Comparison of ENCODE assay signal across 22 cellular contexts in the genomic region with DNA sequence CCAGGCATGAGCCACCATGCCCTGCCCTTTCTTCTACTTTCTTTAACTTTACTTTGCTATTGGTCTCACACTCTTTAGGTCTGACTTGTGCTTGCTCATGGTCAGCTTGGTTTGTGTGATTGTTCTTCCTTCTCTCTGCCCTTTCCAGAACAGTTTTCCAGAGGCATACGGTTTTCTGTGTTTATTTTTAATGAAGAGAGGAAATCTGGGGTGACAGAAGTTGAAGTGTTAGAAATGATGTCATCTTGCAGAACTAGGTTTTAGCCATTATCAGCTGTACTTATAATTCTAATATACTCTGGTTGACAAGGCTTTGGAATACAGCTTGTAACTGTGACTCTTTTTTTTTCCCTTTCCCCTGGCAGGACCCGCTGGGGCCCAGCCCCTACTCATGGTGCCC. TPM values are rescaled to one million over a fixed set of nuclear protein-coding genes. Genes with fewer than 3 reads are reported as not detected.
DNase-seq lines count a peak whose midpoint lies in the region; ATAC-seq, FAIRE-seq and TF ChIP-seq lines count a peak whose summit lies in the region.
"Had no signal": no experiment of that assay in that cellular context is flagged by ENCODE, and none has a peak within 500 bp of the region (broad histone marks: within the 10 kb centered on the region; RNA-seq: fewer than 3 reads in every experiment).

No MANE protein-coding gene starts in this region.

- no peak for ATAC-seq in WTC11
- ATAC-seq: Panc1 had no signal

- no peaks in the 10 kb centered on the region for H3K36me3 ChIP-seq in endothelial cell of umbilical vein (ENCODE audit: control insufficient read depth in 2 of 2, extremely low read depth in 1 of 2, insufficient read depth in 2 of 2, low read length in 2 of 2)

- dilution Hi-C loops in endothelial cell of umbilical vein (cut with MboI; ENCODE audit: extremely low pct_ligation_motif_present, low sequenced_read_pairs), result no loop called here

- no peaks in the 10 kb centered on the region for H3K9me1 ChIP-seq in endothelial cell of umbilical vein (replicated peaks; ENCODE audit: control insufficient read depth, extremely low read depth, insufficient read depth, low read length)

- peaks cover 6% of the 10 kb centered on the region for H3K4me1 ChIP-seq in endothelial cell of umbilical vein (ENCODE audit: control insufficient read depth, extremely low read depth, insufficient read depth, low read length)
- H3K4me1 ChIP-seq: SJCRH30 had no signal

- FAIRE-seq in endothelial cell of umbilical vein (lab: Jason Lieb, UNC), result no peak
- FAIRE-seq: A204.1, D721Med had no signal

- no peak overlapping the region for H3K4me3 ChIP-seq in endothelial cell of umbilical vein (replicated peaks in 1 of 3; ENCODE audit: insufficient read depth in 1 of 3, low read depth in 1 of 3, low read length in 3 of 3)
- H3K4me3 ChIP-seq: SJCRH30 had no signal

- no peaks in the 10 kb centered on the region for H4K20me1 ChIP-seq in endothelial cell of umbilical vein (replicated peaks; ENCODE audit: control insufficient read depth, extremely low read depth, insufficient read depth, low read length)

- H3K9me3 ChIP-seq in endothelial cell of umbilical vein (replicated peaks; ENCODE audit: control insufficient read depth, insufficient read depth, low read length), result no peaks in the 10 kb centered on the region
- H3K9me3 ChIP-seq: SJCRH30 had no signal

- H3K4me1 Mint-ChIP-seq in activated T-cell treated with anti-CD3 and anti-CD28 coated beads, Interleukin-2, amount 50 U/mL, for 24 hours (ENCODE audit: low read depth), result peaks cover 57% of the 10 kb centered on the region
- H3K4me1 Mint-ChIP-seq in WTC11, result peaks cover 13% of the 10 kb centered on the region

- no peak overlapping the region for H3K4me2 ChIP-seq in endothelial cell of umbilical vein (ENCODE audit: insufficient read depth, low read length)

- H2AFZ ChIP-seq in endothelial cell of umbilical vein (ENCODE audit: low read depth, low read length), result no peak overlapping the region

- CTCF ChIA-PET in WTC11 (lab: Charles Lee), result interaction anchor here (0.7 kb wide), 1 partner anchor 62 kb away, joined by 3 read pairs; a partner anchor contains a TSS
- CTCF ChIA-PET in endothelial cell of umbilical vein (lab: Charles Lee), result interaction anchor here (1.0 to 1.1 kb wide), 3 partner anchors 11 to 62 kb away, joined by 3 read pairs; a partner anchor contains a TSS

- peak overlapping the region; percentile 15 for H3K27ac Mint-ChIP-seq in activated T-cell treated with anti-CD3 and anti-CD28 coated beads, Interleukin-2, amount 50 U/mL, for 24 hours
- H3K27ac Mint-ChIP-seq in WTC11, result peak overlapping the region; percentile 54; the same call in 1 of the 2 replicates

- BruUV-seq in endothelial cell of umbilical vein (replicated peaks; lab: Mats Ljungman, UMichigan), result no TSS peak

- H3K27me3 ChIP-seq in endothelial cell of umbilical vein (ENCODE audit: control insufficient read depth in 2 of 2, insufficient read depth in 2 of 2, low read length in 2 of 2), result no peaks in the 10 kb centered on the region
- H3K27me3 ChIP-seq: SJCRH30 had no signal

- TF ChIP-seq CTCF in WTC11 (IDR thresholded peaks at IDR 0.05), result no peak
- no peak for TF ChIP-seq CTCF in endothelial cell of umbilical vein (IDR thresholded peaks at IDR 0.05; ENCODE audit: extremely low read depth in 1 of 2, insufficient read depth in 1 of 2, low read depth in 1 of 2, low read length in 2 of 2)

- intact Hi-C loops in endothelial cell of umbilical vein (cut with micrococcal nuclease), result no loop called here
- intact Hi-C loops in posterior cingulate gyrus (cut with DNase I), result loop anchor here (10.0 kb wide), 1 partner anchor 89 kb away; no protein-coding TSS in a partner anchor

- no peak overlapping the region for H3K9ac ChIP-seq in endothelial cell of umbilical vein (replicated peaks; ENCODE audit: extremely low read depth, insufficient read depth, low read length)

- no peak for DNase-seq in activated T-cell treated with anti-CD3 and anti-CD28 coated beads, Interleukin-2, amount 50 U/mL, for 24 hours
- DNase-seq in activated T-cell treated with anti-CD3 and anti-CD28 coated beads, Interleukin-2, amount 50 U/mL, for 1 hour, result no peak
- DNase-seq in WTC11 (ENCODE audit: low spot score), result no peak
- DNase-seq in endothelial cell of umbilical vein (ENCODE audit: low read depth, low spot score), result peak; percentile 71
- no peak for DNase-seq in stimulated activated CD4-positive, alpha-beta T cell treated with anti-CD3 and anti-CD28 coated beads, Interleukin-12 subunit alpha, Interleukin-12 subunit beta, amount 100 ng/mL, for 4 hours
- DNase-seq in posterior cingulate gyrus, result no peak
- DNase-seq in NCI-H69 (lab: John Stamatoyannopoulos, UW), result no peak
- DNase-seq: EL, GF-D8, H9, MV-4-11, NCI-H1105 treated with DMSO at 0.1 percent for 48 hours, NCI-H2081, NCI-H2171, NCI-H345, NCI-H524, NCI-H82, SJCRH30 had no signal

- peaks cover 41% of the 10 kb centered on the region for H3K36me3 Mint-ChIP-seq in activated T-cell treated with anti-CD3 and anti-CD28 coated beads, Interleukin-2, amount 50 U/mL, for 24 hours (ENCODE audit: low read depth)
- H3K36me3 Mint-ChIP-seq in WTC11, result no peaks in the 10 kb centered on the region; the same call in 1 of the 2 replicates

- H3K9me3 Mint-ChIP-seq in activated T-cell treated with anti-CD3 and anti-CD28 coated beads, Interleukin-2, amount 50 U/mL, for 24 hours, result peaks cover 2% of the 10 kb centered on the region
- H3K9me3 Mint-ChIP-seq in WTC11, result no peaks in the 10 kb centered on the region
- H3K9me3 Mint-ChIP-seq: CD14-positive monocyte, H9 had no signal

- no peak for TF ChIP-seq POLR2A in endothelial cell of umbilical vein (IDR thresholded peaks at IDR 0.05; ENCODE audit: low read depth, low read length)

- peaks cover 48% of the 10 kb centered on the region for H3K79me2 ChIP-seq in endothelial cell of umbilical vein (ENCODE audit: control insufficient read depth, insufficient read depth, low read length)

- H3K27me3 Mint-ChIP-seq in activated T-cell treated with anti-CD3 and anti-CD28 coated beads, Interleukin-2, amount 50 U/mL, for 24 hours, result no peaks in the 10 kb centered on the region
- no peaks in the 10 kb centered on the region for H3K27me3 Mint-ChIP-seq in WTC11 (ENCODE audit: low read depth)

- no peak overlapping the region for H3K4me3 Mint-ChIP-seq in activated T-cell treated with anti-CD3 and anti-CD28 coated beads, Interleukin-2, amount 50 U/mL, for 24 hours
- no peak overlapping the region for H3K4me3 Mint-ChIP-seq in WTC11
- H3K4me3 Mint-ChIP-seq: CD14-positive monocyte, H9 had no signal

- POLR2A ChIA-PET in WTC11 (lab: Charles Lee), result no interaction called here
- POLR2A ChIA-PET in endothelial cell of umbilical vein (lab: Charles Lee), result interaction anchor here (0.6 kb wide), 1 partner anchor 44 kb away, joined by 3 read pairs; no protein-coding TSS in a partner anchor

- H3K27ac ChIP-seq in endothelial cell of umbilical vein (ENCODE audit: insufficient read depth, low read depth, low read length), result no peak overlapping the region
- H3K27ac ChIP-seq: SJCRH30 had no signal

TF ChIP-seq in WTC11, 78 proteins besides CTCF, POLR2A, EP300 and RAD21 (continues in another document):
- TF ChIP-seq, protein P1, sequence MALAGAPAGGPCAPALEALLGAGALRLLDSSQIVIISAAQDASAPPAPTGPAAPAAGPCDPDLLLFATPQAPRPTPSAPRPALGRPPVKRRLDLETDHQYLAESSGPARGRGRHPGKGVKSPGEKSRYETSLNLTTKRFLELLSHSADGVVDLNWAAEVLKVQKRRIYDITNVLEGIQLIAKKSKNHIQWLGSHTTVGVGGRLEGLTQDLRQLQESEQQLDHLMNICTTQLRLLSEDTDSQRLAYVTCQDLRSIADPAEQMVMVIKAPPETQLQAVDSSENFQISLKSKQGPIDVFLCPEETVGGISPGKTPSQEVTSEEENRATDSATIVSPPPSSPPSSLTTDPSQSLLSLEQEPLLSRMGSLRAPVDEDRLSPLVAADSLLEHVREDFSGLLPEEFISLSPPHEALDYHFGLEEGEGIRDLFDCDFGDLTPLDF (CRISPR knock-in tag; IDR thresholded peaks at IDR 0.05), result no peak
- TF ChIP-seq JUN (CRISPR knock-in tag; IDR thresholded peaks at IDR 0.05), result no peak
- TF ChIP-seq ZNF219 (CRISPR knock-in tag; IDR thresholded peaks at IDR 0.05; ENCODE audit: borderline replicate concordance), result no peak
- TF ChIP-seq ZNF396 (CRISPR knock-in tag; IDR thresholded peaks at IDR 0.05; ENCODE audit: borderline replicate concordance), result no peak
- TF ChIP-seq SOX15 (CRISPR knock-in tag; IDR thresholded peaks at IDR 0.05), result no peak

TF ChIP-seq in endothelial cell of umbilical vein, 7 proteins besides CTCF, POLR2A, EP300 and RAD21:
- TF ChIP-seq POLR2AphosphoS5 (IDR thresholded peaks at IDR 0.05; ENCODE audit: insufficient read depth, low read depth, low read length), result no peak
- TF ChIP-seq JUN (IDR thresholded peaks at IDR 0.05; ENCODE audit: borderline replicate concordance, insufficient read depth, insufficient read length, low read depth), result no peak
- TF ChIP-seq MYC (IDR thresholded peaks at IDR 0.05; ENCODE audit: low read depth, low read length), result no peak
- TF ChIP-seq GATA2 (IDR thresholded peaks at IDR 0.05; ENCODE audit: insufficient read depth, insufficient read length, low read depth, low read length), result no peak
- TF ChIP-seq, protein P2, sequence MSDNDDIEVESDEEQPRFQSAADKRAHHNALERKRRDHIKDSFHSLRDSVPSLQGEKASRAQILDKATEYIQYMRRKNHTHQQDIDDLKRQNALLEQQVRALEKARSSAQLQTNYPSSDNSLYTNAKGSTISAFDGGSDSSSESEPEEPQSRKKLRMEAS (IDR thresholded peaks at IDR 0.05; ENCODE audit: insufficient read depth, insufficient read length), result no peak
- no peak for TF ChIP-seq EZH2 (IDR thresholded peaks at IDR 0.05; ENCODE audit: borderline replicate concordance, low read depth, low read length, severe bottlenecking)
TF ChIP-seq in endothelial cell of umbilical vein: peak in this region for 0.

RNA-seq across cellular contexts. Expression of a gene that starts 14.4 kb away (rescaled TPM):
- total RNA-seq in WTC11 (2021) (26.8 to 30.7 TPM (median 27.0 TPM) in 3 replicates), endothelial cell of umbilical vein (21.1 and 24.1 TPM in 2 replicates)
- 7.7 and 10.4 TPM in 2 replicates for polyA plus RNA-seq in endothelial cell of umbilical vein
- polyA plus RNA-seq in endothelial cell of umbilical vein (2011; cell fraction: cytosol; rRNA removed), result 9.1 and 10.4 TPM in 2 replicates
- 24.1 and 25.2 TPM in 2 replicates for polyA plus RNA-seq in endothelial cell of umbilical vein (2011; cell fraction: nucleus; rRNA removed)
- 8.5 and 12.2 TPM in 2 replicates for polyA plus RNA-seq in endothelial cell of umbilical vein (2012)
- 83.9 and 84.1 TPM in 2 replicates for polyA minus RNA-seq in endothelial cell of umbilical vein
- 17.2 TPM for polyA minus RNA-seq in endothelial cell of umbilical vein (2011; cell fraction: cytosol; rRNA and poly(A)+ RNA removed)
- polyA minus RNA-seq in endothelial cell of umbilical vein (2011; cell fraction: nucleus; rRNA and poly(A)+ RNA removed), result 72.1 and 104 TPM in 2 replicates
